ENCODE assay signal across 26 cellular contexts in genomic region chr4:187789078-187789477, GRCh38.
DNase-seq lines count a peak whose midpoint lies in the region; ATAC-seq, FAIRE-seq and TF ChIP-seq lines count a peak whose summit lies in the region.
"Had no signal": no experiment of that assay in that cellular context is flagged by ENCODE, and none has a peak within 500 bp of the region (broad histone marks: within the 10 kb centered on the region; RNA-seq: fewer than 3 reads in every experiment).

No MANE protein-coding gene starts in this region.

- H3K4ac ChIP-seq in IMR-90 (ENCODE audit: low read depth, low read length): no peak overlapping the region
- H3K4ac ChIP-seq in H1 (replicated peaks; ENCODE audit: insufficient read length, low read depth, low read length): no peak overlapping the region

- H3K9me3 ChIP-seq in IMR-90 (ENCODE audit: control insufficient read depth, insufficient read depth, low read length) (peaks cover 7% of the 10 kb centered on the region), H1 (ENCODE audit: insufficient read depth in 2 of 2, low read depth in 1 of 2, low read length in 1 of 2) (peaks cover 2 to 6% of the 10 kb centered on the region in 2 experiments; a peak in 2 of 4 replicates), colonic mucosa (no peaks in the 10 kb centered on the region)
- H3K9me3 ChIP-seq: BE2C had no signal

- POLR2A ChIA-PET in IMR-90 (lab: Charles Lee; ENCODE audit: unreplicated experiment): no interaction called here
- POLR2A ChIA-PET in H1 (lab: Charles Lee; ENCODE audit: partially characterized antibody): no interaction called here

- intact Hi-C loops in IMR-90 (cut with micrococcal nuclease): no loop called here
- intact Hi-C loops in activated T-helper 1 cell treated with anti-CD3 and anti-CD28 coated beads, Interleukin-12 subunit alpha, Interleukin-12 subunit beta, Interleukin-2, Interleukin-4 antibody, amounts not matched to agents 30 ng/mL and 10 ng/mL and 1 ng/mL, durations not matched to agents 14 hours and 24 hours and 36 hours (cut with micrococcal nuclease): no loop called here
- intact Hi-C loops in colonic mucosa (cut with DNase I): no loop called here

- TF ChIP-seq RAD21 in IMR-90 (IDR thresholded peaks at IDR 0.05; ENCODE audit: low read length) (no peak), H1 (IDR thresholded peaks at IDR 0.05 in 1 of 2, conservative IDR thresholded peaks at IDR 0.05 in 1 of 2; ENCODE audit: low read depth in 2 of 2, low read length in 2 of 2) (no peak)

- BruUV-seq in IMR-90 (replicated peaks; lab: Mats Ljungman, UMichigan): no TSS peak

- no peaks in the 10 kb centered on the region for H3K36me3 Mint-ChIP-seq in activated T-helper 1 cell treated with anti-CD3 and anti-CD28 coated beads, Interleukin-12 subunit alpha, Interleukin-12 subunit beta, Interleukin-2, Interleukin-4 antibody, amounts not matched to agents 30 ng/mL and 10 ng/mL and 1 ng/mL, durations not matched to agents 14 hours and 24 hours and 36 hours (ENCODE audit: low read depth)
- H3K36me3 Mint-ChIP-seq: CD14-positive monocyte; CD4-positive, alpha-beta memory T cell; CD4-positive, CD25-positive, alpha-beta regulatory T cell; CD8-positive, alpha-beta memory T cell had no signal

- H3K27me3 Mint-ChIP-seq in activated T-helper 1 cell treated with anti-CD3 and anti-CD28 coated beads, Interleukin-12 subunit alpha, Interleukin-12 subunit beta, Interleukin-2, Interleukin-4 antibody, amounts not matched to agents 30 ng/mL and 10 ng/mL and 1 ng/mL, durations not matched to agents 14 hours and 24 hours and 36 hours (ENCODE audit: insufficient read depth): no peaks in the 10 kb centered on the region
- H3K27me3 Mint-ChIP-seq: CD4-positive, alpha-beta memory T cell; CD4-positive, CD25-positive, alpha-beta regulatory T cell had no signal

- no peak for FAIRE-seq in H1 (lab: Jason Lieb, UNC)
- FAIRE-seq: A204.1, G401.6, GM12878, GM12892, GM18507 had no signal

- H2BK5ac ChIP-seq in IMR-90 (ENCODE audit: low read depth, low read length, poor library complexity, severe bottlenecking) (no peak overlapping the region), H1 (ENCODE audit: low read depth, low read length) (no peak overlapping the region)

- H3K36me3 ChIP-seq in H7 (replicated peaks; ENCODE audit: control insufficient read depth, insufficient read depth, low read length) (no peaks in the 10 kb centered on the region), IMR-90 (ENCODE audit: control insufficient read depth, insufficient read depth, low read length) (no peaks in the 10 kb centered on the region), H1 (ENCODE audit: control insufficient read depth in 2 of 4, insufficient read depth in 4 of 4, low read length in 3 of 4) (no peaks in the 10 kb centered on the region), colonic mucosa (no peaks in the 10 kb centered on the region)
- H3K36me3 ChIP-seq: BE2C, BLaER1 had no signal

- no peak for TF ChIP-seq POLR2A in IMR-90 (IDR thresholded peaks at IDR 0.05; ENCODE audit: low read depth, low read length)
- no peak for TF ChIP-seq POLR2A in H1 (IDR thresholded peaks at IDR 0.05; ENCODE audit: control extremely low read depth in 1 of 2, low read depth in 2 of 2, low read length in 2 of 2)

- no peak overlapping the region for H3K14ac ChIP-seq in IMR-90 (replicated peaks; ENCODE audit: low read depth, low read length)
- H3K14ac ChIP-seq in H1 (ENCODE audit: insufficient read length): no peak overlapping the region

- H2AK9ac ChIP-seq in IMR-90 (replicated peaks; ENCODE audit: low read depth, low read length, poor library complexity): no peak overlapping the region

- no peaks in the 10 kb centered on the region for H3K79me2 ChIP-seq in H1 (ENCODE audit: control insufficient read depth in 1 of 2, insufficient read depth in 2 of 2, low read length in 2 of 2)

- DNase-seq in H7 (peak; percentile 10), IMR-90 (no peak), H1 (ENCODE audit: low read depth in 1 of 2, low spot score in 2 of 2) (no peak), myocyte (ENCODE audit: low read depth) (peak; percentile 35), DMS153 (lab: John Stamatoyannopoulos, UW) (no peak), GM10266 (ENCODE audit: extremely low spot score) (no peak), colonic mucosa (no peak)
- no peak for DNase-seq in activated T-helper 1 cell treated with anti-CD3 and anti-CD28 coated beads, Interleukin-12 subunit alpha, Interleukin-12 subunit beta, Interleukin-2, Interleukin-4 antibody, amounts not matched to agents 30 ng/mL and 10 ng/mL and 1 ng/mL, durations not matched to agents 14 hours and 24 hours and 36 hours (ENCODE audit: low spot score)
- DNase-seq: 8988T; ACHN; BE2C; C1 segment of cervical spinal cord; CD4-positive, alpha-beta memory T cell; CD4-positive, CD25-positive, alpha-beta regulatory T cell; CD8-positive, alpha-beta memory T cell; COR-L47; DMS 273 treated with DMSO at 0.1 percent for 48 hours; DMS79 treated with DMSO at 0.1 percent for 48 hours; GF-D8 had no signal

- H3K4me1 Mint-ChIP-seq in activated T-helper 1 cell treated with anti-CD3 and anti-CD28 coated beads, Interleukin-12 subunit alpha, Interleukin-12 subunit beta, Interleukin-2, Interleukin-4 antibody, amounts not matched to agents 30 ng/mL and 10 ng/mL and 1 ng/mL, durations not matched to agents 14 hours and 24 hours and 36 hours (ENCODE audit: low read depth): no peaks in the 10 kb centered on the region
- H3K4me1 Mint-ChIP-seq: CD14-positive monocyte; CD4-positive, alpha-beta memory T cell; CD4-positive, CD25-positive, alpha-beta regulatory T cell; CD8-positive, alpha-beta memory T cell had no signal

- H2BK120ac ChIP-seq in IMR-90 (ENCODE audit: low read depth, low read length): no peak overlapping the region
- H2BK120ac ChIP-seq in H1 (replicated peaks; ENCODE audit: low read depth, low read length): no peak overlapping the region

- TF ChIP-seq CTCF in IMR-90 (conservative IDR thresholded peaks at IDR 0.05; ENCODE audit: low read depth, low read length) (no peak), H1 (IDR thresholded peaks at IDR 0.05; ENCODE audit: control extremely low read depth in 1 of 3, insufficient read depth in 1 of 3, low read depth in 1 of 3, low read length in 3 of 3) (no peak), GM10266 (IDR thresholded peaks at IDR 0.05; ENCODE audit: control insufficient read depth, insufficient read depth, low read depth, missing control alignments) (no peak), colonic mucosa (IDR thresholded peaks at IDR 0.05) (no peak)

- in situ Hi-C loops in IMR-90 (cut with MboI; ENCODE audit: low sequenced_read_pairs): no loop called here

- H3K4me1 ChIP-seq in IMR-90 (ENCODE audit: control insufficient read depth, insufficient read depth, low read length) (no peaks in the 10 kb centered on the region), H1 (replicated peaks in 1 of 4; ENCODE audit: control insufficient read depth in 3 of 4, insufficient read depth in 4 of 4, low read length in 3 of 4) (no peaks in the 10 kb centered on the region), colonic mucosa (no peaks in the 10 kb centered on the region)
- H3K4me1 ChIP-seq: BE2C, BLaER1 had no signal

- no peak for TF ChIP-seq EP300 in H1 (IDR thresholded peaks at IDR 0.05; ENCODE audit: borderline replicate concordance in 1 of 2, low read depth in 2 of 2, low read length in 2 of 2)

- H4K20me1 ChIP-seq in IMR-90 (ENCODE audit: insufficient read depth, low read length): no peaks in the 10 kb centered on the region
- H4K20me1 ChIP-seq in H1 (replicated peaks in 1 of 2; ENCODE audit: control insufficient read depth in 1 of 2, insufficient read depth in 2 of 2, low read length in 2 of 2): no peaks in the 10 kb centered on the region
- H4K20me1 ChIP-seq: BLaER1 had no signal

- H4K5ac ChIP-seq in IMR-90 (ENCODE audit: low read depth, low read length) (no peak overlapping the region), H1 (ENCODE audit: insufficient read length, low read depth, low read length) (no peak overlapping the region)

- H4K8ac ChIP-seq in IMR-90 (ENCODE audit: low read depth in 2 of 2, low read length in 2 of 2) (no peak overlapping the region), H1 (ENCODE audit: extremely low read depth, insufficient read depth, low read length) (no peak overlapping the region)

- CTCF ChIA-PET in IMR-90 (lab: Yijun Ruan, JAX) (no interaction called here), H1 (lab: Charles Lee; ENCODE audit: partially characterized antibody) (no interaction called here)

- dilution Hi-C loops in IMR-90 (cut with HindIII; ENCODE audit: low sequenced_read_pairs, unreplicated experiment): no loop called here

- H3K18ac ChIP-seq in IMR-90 (ENCODE audit: low read depth, low read length): no peak overlapping the region
- H3K18ac ChIP-seq in H1 (ENCODE audit: extremely low read depth, low read length): peak overlapping the region; percentile 24; the same call in 1 of the 2 replicates

- H3K4me3 ChIP-seq in H7 (ENCODE audit: insufficient read depth, low read depth, low read length) (no peak overlapping the region), IMR-90 (ENCODE audit: insufficient read depth, low read depth, low read length) (no peak overlapping the region), H1 (ENCODE audit: extremely low read depth in 1 of 4, insufficient read depth in 2 of 4, low read depth in 3 of 4, low read length in 4 of 4) (no peak overlapping the region), colonic mucosa (no peak overlapping the region)
- H3K4me3 ChIP-seq: BLaER1, GM12878 had no signal

- H3K4me2 ChIP-seq in IMR-90 (ENCODE audit: low read depth, low read length): no peak overlapping the region
- no peak overlapping the region for H3K4me2 ChIP-seq in H1 (ENCODE audit: insufficient read depth in 1 of 2, low read depth in 2 of 2, low read length in 2 of 2)
- H3K4me2 ChIP-seq: BLaER1 had no signal

- H3K27ac Mint-ChIP-seq in activated T-helper 1 cell treated with anti-CD3 and anti-CD28 coated beads, Interleukin-12 subunit alpha, Interleukin-12 subunit beta, Interleukin-2, Interleukin-4 antibody, amounts not matched to agents 30 ng/mL and 10 ng/mL and 1 ng/mL, durations not matched to agents 14 hours and 24 hours and 36 hours: no peak overlapping the region
- H3K27ac Mint-ChIP-seq: CD14-positive monocyte; CD4-positive, alpha-beta memory T cell; CD4-positive, CD25-positive, alpha-beta regulatory T cell had no signal

- peak overlapping the region; percentile 32 for H2AFZ ChIP-seq in IMR-90 (replicated peaks; ENCODE audit: low read length, poor library complexity)
- no peak overlapping the region; the same call in 1 of the 2 replicates for H2AFZ ChIP-seq in H1 (ENCODE audit: low read length)

- no CpG with 5 or more reads among the region's 9 CpGs for WGBS in IMR-90 (ENCODE audit: extremely low coverage in 2 of 2, insufficient read length in 1 of 2), 2 experiments
- 84% methylated on average over 9 of the region's 9 CpGs; no CpG with 5 or more reads in 1 of the 2 experiments for WGBS in H1 (ENCODE audit: extremely low coverage in 1 of 2, insufficient coverage in 1 of 2, insufficient read length in 1 of 2, insufficient replicate concordance in 2 of 2, low coverage in 1 of 2, low lambda C conversion rate in 2 of 2, missing lambda C conversion rate in 1 of 2), 2 experiments

- no peak overlapping the region for H2AK5ac ChIP-seq in IMR-90 (ENCODE audit: low read depth, low read length)
- H2AK5ac ChIP-seq in H1 (ENCODE audit: low read depth, low read length): no peak overlapping the region

- H2BK15ac ChIP-seq in IMR-90 (ENCODE audit: low read depth, low read length): no peak overlapping the region
- H2BK15ac ChIP-seq in H1 (ENCODE audit: low read length): no peak overlapping the region

- peaks cover 4% of the 10 kb centered on the region for H3K9me3 Mint-ChIP-seq in activated T-helper 1 cell treated with anti-CD3 and anti-CD28 coated beads, Interleukin-12 subunit alpha, Interleukin-12 subunit beta, Interleukin-2, Interleukin-4 antibody, amounts not matched to agents 30 ng/mL and 10 ng/mL and 1 ng/mL, durations not matched to agents 14 hours and 24 hours and 36 hours

- no peak overlapping the region for H3K56ac ChIP-seq in IMR-90 (ENCODE audit: extremely low read depth, insufficient read depth, low read length)
- no peak overlapping the region for H3K56ac ChIP-seq in H1 (replicated peaks; ENCODE audit: insufficient read length, low read depth, low read length)

- H2BK12ac ChIP-seq in H1 (ENCODE audit: low read depth, low read length): no peak overlapping the region

- H4K91ac ChIP-seq in IMR-90 (ENCODE audit: insufficient read depth, low read depth, low read length): no peak overlapping the region
- no peak overlapping the region for H4K91ac ChIP-seq in H1 (replicated peaks; ENCODE audit: insufficient read length, low read length)

- no peak for ATAC-seq in IMR-90 (ENCODE audit: low read depth)
- ATAC-seq: GM12878 had no signal

- H3K27me3 ChIP-seq in H7 (ENCODE audit: control insufficient read depth, insufficient read depth, low read length) (no peaks in the 10 kb centered on the region), IMR-90 (ENCODE audit: control insufficient read depth, insufficient read depth, low read length) (no peaks in the 10 kb centered on the region), H1 (replicated peaks in 1 of 4; ENCODE audit: control insufficient read depth in 3 of 4, extremely low read depth in 1 of 4, insufficient read depth in 3 of 4, low read length in 3 of 4) (no peaks in the 10 kb centered on the region), colonic mucosa (no peaks in the 10 kb centered on the region)
- H3K27me3 ChIP-seq: BE2C, BLaER1 had no signal

- H3K9ac ChIP-seq in IMR-90 (ENCODE audit: low read depth, low read length) (no peak overlapping the region), H1 (replicated peaks in 1 of 4; ENCODE audit: extremely low read depth in 1 of 4, low read depth in 3 of 4, low read length in 3 of 4) (no peak overlapping the region), colonic mucosa (ENCODE audit: low read depth in 2 of 2, low read length in 2 of 2) (no peak overlapping the region)
- H3K9ac ChIP-seq: BLaER1 had no signal

- H2BK20ac ChIP-seq in IMR-90 (ENCODE audit: low read depth, low read length) (no peak overlapping the region), H1 (ENCODE audit: low read length) (no peak overlapping the region)

- no peaks in the 10 kb centered on the region for H3K9me1 ChIP-seq in IMR-90 (ENCODE audit: insufficient read depth, low read length)

- no peak overlapping the region for H3K23ac ChIP-seq in IMR-90 (ENCODE audit: low read depth, low read length)
- H3K23ac ChIP-seq in H1 (ENCODE audit: insufficient read length): no peak overlapping the region

- no peaks in the 10 kb centered on the region for H3K23me2 ChIP-seq in H1 (ENCODE audit: low read depth, low read length)

- no peak overlapping the region for H3K4me3 Mint-ChIP-seq in activated T-helper 1 cell treated with anti-CD3 and anti-CD28 coated beads, Interleukin-12 subunit alpha, Interleukin-12 subunit beta, Interleukin-2, Interleukin-4 antibody, amounts not matched to agents 30 ng/mL and 10 ng/mL and 1 ng/mL, durations not matched to agents 14 hours and 24 hours and 36 hours
- H3K4me3 Mint-ChIP-seq: CD14-positive monocyte; CD4-positive, alpha-beta memory T cell; CD4-positive, CD25-positive, alpha-beta regulatory T cell; CD8-positive, alpha-beta memory T cell had no signal

- H3K79me1 ChIP-seq in IMR-90 (ENCODE audit: low read depth in 1 of 2, low read length in 2 of 2) (no peaks in the 10 kb centered on the region), H1 (ENCODE audit: low read depth, low read length) (no peaks in the 10 kb centered on the region)

- no peak overlapping the region for H3K27ac ChIP-seq in IMR-90 (ENCODE audit: insufficient read depth, low read length)
- no peak overlapping the region for H3K27ac ChIP-seq in H1 (ENCODE audit: low read depth, low read length)
- no peak overlapping the region for H3K27ac ChIP-seq in colonic mucosa
- H3K27ac ChIP-seq: BLaER1 had no signal

Comparison
In these comparisons a context has a peak if more than half of its experiments do, and no peak if none do; other contexts are left out.
1. DNase-seq: peak in H7 (single experiment) and myocyte (single experiment); none in IMR-90 (single experiment), H1 (0 of 2), DMS153 (single experiment), activated T-helper 1 cell treated with anti-CD3 and anti-CD28 coated beads, Interleukin-12 subunit alpha, Interleukin-12 subunit beta, Interleukin-2, Interleukin-4 antibody, amounts not matched to agents 30 ng/mL and 10 ng/mL and 1 ng/mL, durations not matched to agents 14 hours and 24 hours and 36 hours (single experiment), GM10266 (single experiment) and colonic mucosa (single experiment).